22 cellular contexts compared by ENCODE assay signal in the genomic region with DNA sequence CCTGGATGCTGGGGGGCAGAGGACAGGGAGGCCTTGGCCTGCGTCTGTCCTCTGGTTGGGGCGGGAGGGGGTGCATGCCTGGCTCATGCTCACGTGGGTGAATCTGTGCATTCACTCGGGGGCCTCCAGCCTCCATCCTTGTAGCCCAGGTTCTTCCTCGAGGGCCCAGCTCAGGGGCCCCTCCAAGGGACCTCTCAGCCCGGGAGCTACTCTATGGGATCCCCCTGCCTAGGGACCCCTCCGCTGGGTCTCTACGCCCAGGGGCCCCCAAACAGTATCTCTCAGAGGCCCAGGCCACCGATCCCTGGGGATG. TPM values are rescaled to one million over a fixed set of nuclear protein-coding genes. Genes with fewer than 3 reads are reported as not detected.
DNase-seq lines count a peak whose midpoint lies in the region; ATAC-seq and TF ChIP-seq lines count a peak whose summit lies in the region.
"Had no signal": no experiment of that assay in that cellular context is flagged by ENCODE, and none has a peak within 500 bp of the region (broad histone marks: within the 10 kb centered on the region; RNA-seq: fewer than 3 reads in every experiment).

No MANE protein-coding gene starts in this region.

- H3K9me2 ChIP-seq in hepatocyte (replicated peaks; ENCODE audit: insufficient read depth), result no peaks in the 10 kb centered on the region

- H3K79me2 ChIP-seq in DND-41 (ENCODE audit: insufficient read depth, low read length) (no peaks in the 10 kb centered on the region), hepatocyte (no peaks in the 10 kb centered on the region)

- no peak for TF ChIP-seq CTCF in DND-41 (IDR thresholded peaks at IDR 0.05; ENCODE audit: borderline replicate concordance, extremely low read depth, low read length, poor library complexity, severe bottlenecking)
- no peak for TF ChIP-seq CTCF in hepatocyte (IDR thresholded peaks at IDR 0.05; ENCODE audit: poor library complexity)
- no peak for TF ChIP-seq CTCF in psoas muscle (IDR thresholded peaks at IDR 0.05)

- H3K9me3 ChIP-seq in DND-41 (ENCODE audit: insufficient read depth, low read length, severe bottlenecking) (no peaks in the 10 kb centered on the region), SJCRH30 (replicated peaks) (no peaks in the 10 kb centered on the region), hepatocyte (ENCODE audit: low read depth) (no peaks in the 10 kb centered on the region), neuron (ENCODE audit: low read length) (no peaks in the 10 kb centered on the region), psoas muscle (no peaks in the 10 kb centered on the region)
- H3K9me3 ChIP-seq: body of pancreas, right atrium auricular region, stomach had no signal

- H3K4me3 ChIP-seq in DND-41 (ENCODE audit: low read depth in 1 of 2, low read length in 2 of 2) (peak overlapping the region in 1 of 2 experiments; percentile 59; a peak in 1 of 4 replicates), SJCRH30 (peak overlapping the region; percentile 52), hepatocyte (no peak overlapping the region), neuron (ENCODE audit: low read length) (peak overlapping the region; percentile 33), psoas muscle (no peak overlapping the region)
- H3K4me3 ChIP-seq: body of pancreas, right atrium auricular region, stomach had no signal

- intact Hi-C loops in psoas muscle (cut with DNase I), result no loop called here

- WGBS in hepatocyte (ENCODE audit: low lambda C conversion rate, missing lambda C conversion rate), result 62% methylated on average over 9 of the region's 9 CpGs
- WGBS in psoas muscle, 3 donors, result 39 to 62% (median 52%) methylated on average over 7 to 9 of the region's 9 CpGs

- H3K27me3 ChIP-seq in DND-41 (ENCODE audit: insufficient read depth, low read length, poor library complexity), result no peaks in the 10 kb centered on the region
- 0 out of 2 replicates have a peak, but pooled peaks cover 3% of the 10 kb centered on the region for H3K27me3 ChIP-seq in SJCRH30
- H3K27me3 ChIP-seq in hepatocyte, result peaks cover 17% of the 10 kb centered on the region
- peaks cover 4% of the 10 kb centered on the region for H3K27me3 ChIP-seq in neuron (ENCODE audit: insufficient read depth, low read length)
- H3K27me3 ChIP-seq in psoas muscle (ENCODE audit: insufficient read depth in 3 of 3, low read length in 2 of 3), result peaks cover 0 to 43% (median 4%) of the 10 kb centered on the region in 3 donors
- H3K27me3 ChIP-seq: body of pancreas, right atrium auricular region had no signal

- no peaks in the 10 kb centered on the region; the same call in 1 of the 2 replicates for H4K20me1 ChIP-seq in DND-41 (ENCODE audit: insufficient read depth, low read length)
- H4K20me1 ChIP-seq in hepatocyte (ENCODE audit: insufficient read depth, poor library complexity, severe bottlenecking), result no peaks in the 10 kb centered on the region

- ATAC-seq in DND-41 (ENCODE audit: insufficient read depth, low read depth), result no peak; the same call in 2 of the 3 replicates
- ATAC-seq in psoas muscle, result no peak
- ATAC-seq: HCT116; natural killer cell treated with Interleukin-12 subunit alpha and Interleukin-12 subunit beta and Interleukin-15 and Interleukin-18, amount 100 ng/mL, for 72 hours had no signal

- no peak for DNase-seq in DND-41
- no peak for DNase-seq in SJCRH30
- DNase-seq in hepatocyte (ENCODE audit: low spot score), result no peak
- DNase-seq in activated naive CD4-positive, alpha-beta T cell treated with Interleukin-2 at 50 U/mL for 16 hours, result no peak
- no peak for DNase-seq in psoas muscle
- no peak for DNase-seq in CD1c-positive myeloid dendritic cell (ENCODE audit: extremely low spot score)
- no peak for DNase-seq in NCI-H2029 (lab: John Stamatoyannopoulos, UW)
- DNase-seq: activated CD4-positive, alpha-beta T cell treated with anti-CD3 and anti-CD28 coated beads, Interleukin-2, amount 50 U/mL, for 48 hours; activated naive CD4-positive, alpha-beta T cell treated with anti-CD3 and anti-CD28 coated beads, Interleukin-2, amount 10 ng/mL, durations not matched to agents 7 days and 5 days; activated T-cell treated with anti-CD3 and anti-CD28 coated beads, Interleukin-2, amount 50 U/mL, for 24 hours; dermis blood vessel endothelial cell; erythroblast; KBM-7; NCI-H187 treated with DMSO at 0.1 percent for 48 hours; NCI-H510A; SHP77 treated with DMSO at 0.1 percent for 48 hours; stomach had no signal

- H2AFZ ChIP-seq in DND-41 (ENCODE audit: low read depth, low read length) (peak overlapping the region; percentile 95; the same call in 1 of the 2 replicates), hepatocyte (peak overlapping the region; percentile 5), neuron (ENCODE audit: low read depth, low read length) (peak overlapping the region; percentile 57)

- H3K27ac ChIP-seq in DND-41 (ENCODE audit: low read length) (no peak overlapping the region), SJCRH30 (no peak overlapping the region), hepatocyte (no peak overlapping the region), psoas muscle (no peak overlapping the region)
- H3K27ac ChIP-seq: right atrium auricular region had no signal

- peak overlapping the region; percentile 56; the same call in 1 of the 2 replicates for H3K9ac ChIP-seq in DND-41 (ENCODE audit: low read depth, low read length)

- peaks cover 24% of the 10 kb centered on the region for H3K4me1 ChIP-seq in DND-41 (ENCODE audit: insufficient read depth, low read length)
- peaks cover 4% of the 10 kb centered on the region; the same call in 1 of the 2 replicates for H3K4me1 ChIP-seq in SJCRH30
- peaks cover 9% of the 10 kb centered on the region for H3K4me1 ChIP-seq in hepatocyte (ENCODE audit: insufficient read depth)
- H3K4me1 ChIP-seq in neuron (ENCODE audit: insufficient read depth, low read length), result peaks cover 4% of the 10 kb centered on the region
- H3K4me1 ChIP-seq in psoas muscle, result no peaks in the 10 kb centered on the region

- H3K4me2 ChIP-seq in DND-41 (ENCODE audit: insufficient read depth, low read length) (peak overlapping the region; percentile 85), hepatocyte (peak overlapping the region; percentile 51)

- H3K36me3 ChIP-seq in DND-41 (ENCODE audit: insufficient read depth, low read length), result no peaks in the 10 kb centered on the region
- no peaks in the 10 kb centered on the region for H3K36me3 ChIP-seq in SJCRH30
- H3K36me3 ChIP-seq in hepatocyte (replicated peaks; ENCODE audit: insufficient read depth, low read depth), result no peaks in the 10 kb centered on the region
- H3K36me3 ChIP-seq in neuron (ENCODE audit: insufficient read depth, low read length), result no peaks in the 10 kb centered on the region
- H3K36me3 ChIP-seq in psoas muscle (ENCODE audit: insufficient read depth in 1 of 2, low read depth in 1 of 2), result no peaks in the 10 kb centered on the region
- H3K36me3 ChIP-seq: right atrium auricular region, stomach had no signal

RNA-seq across cellular contexts. Expression of a gene that starts 19.7 kb away (rescaled TPM):
- total RNA-seq in SJCRH30 (2014; rRNA removed; shearing (Covaris generic)), result 0.08 and 0.10 TPM in 2 replicates
- total RNA-seq in hepatocyte, result 12.8 and 15.1 TPM in 2 replicates
- 54.9 and 68.3 TPM in 2 replicates for polyA plus RNA-seq in hepatocyte
- not detected for total RNA-seq in psoas muscle
- under 1 TPM in 1 of 3 donors, not detected in 2; 0.05 TPM for polyA plus RNA-seq in psoas muscle
- total RNA-seq: dermis blood vessel endothelial cell; natural killer cell treated with Interleukin-12 subunit alpha and Interleukin-12 subunit beta and Interleukin-15 and Interleukin-18, amount 100 ng/mL, for 72 hours had no signal

RNA-seq across cellular contexts. Expression of a gene that starts 40.3 kb away (rescaled TPM):
- 31.0 and 36.3 TPM in 2 replicates for total RNA-seq in SJCRH30 (2014; rRNA removed; shearing (Covaris generic))
- total RNA-seq in hepatocyte, result 1.8 and 2.1 TPM in 2 replicates
- 4.3 and 5.0 TPM in 2 replicates for polyA plus RNA-seq in hepatocyte
- total RNA-seq in psoas muscle, result under 1 TPM in 3 of 4 donors, not detected in 1; 0.07 to 0.17 (median 0.11) TPM
- polyA plus RNA-seq in psoas muscle, result under 1 TPM in 2 of 3 donors, not detected in 1; 0.01 to 0.03 TPM

Comparison
In these comparisons a context has a peak if more than half of its experiments do, and no peak if none do; other contexts are left out.
1. H2AFZ ChIP-seq: peak in every context shown above with its lines; median percentile 95 in DND-41; 57 in neuron; 5 in hepatocyte.
2. H3K4me3 ChIP-seq: peak in SJCRH30 (single experiment) and neuron (single experiment); none in hepatocyte (single experiment) and psoas muscle (single experiment).
3. RNA of a gene that starts 19.7 kb away (total RNA-seq): 12.8 to 15.1 TPM in hepatocyte; not detected in psoas muscle and 0.08 to 0.10 TPM in SJCRH30; every median in the first group is over 10 times any median in the second.
4. RNA of a gene that starts 40.3 kb away (total RNA-seq): 31.0 to 36.3 TPM in SJCRH30; 1.8 to 2.1 TPM in hepatocyte and 0.07 to 0.17 TPM in psoas muscle; every median in the first group is over 10 times any median in the second.